30 cellular contexts compared by ENCODE assay signal in genomic region chr21:42098957-42099547, GRCh38. TPM values are rescaled to one million over a fixed set of nuclear protein-coding genes. Genes with fewer than 3 reads are reported as not detected.
"Had no signal": no experiment of that assay in that cellular context is flagged by ENCODE, and none has a peak within 500 bp of the region (broad histone marks: within the 10 kb centered on the region; RNA-seq: fewer than 3 reads in every experiment).

No MANE protein-coding gene starts in this region.

- H3K36me3 Mint-ChIP-seq: activated naive CD8-positive, alpha-beta T cell treated with anti-CD3 and anti-CD28 coated beads for 36 hours; stimulated activated effector memory CD8-positive, alpha-beta T cell treated with anti-CD3 and anti-CD28 coated beads, Interleukin-12 subunit alpha, Interleukin-12 subunit beta, amount 100 ng/mL, for 72 hours; type B pancreatic cell had no signal

- DNase-seq: activated CD4-positive, alpha-beta T cell treated with anti-CD3 and anti-CD28 coated beads for 4 hours; activated CD4-positive, alpha-beta T cell treated with anti-CD3 and anti-CD28 coated beads, Interleukin-2, amount 50 U/mL, for 48 hours; activated CD4-positive, CD25-positive, alpha-beta regulatory T cell; activated CD8-positive, alpha-beta memory T cell treated with anti-CD3 and anti-CD28 coated beads, Interleukin-2, amount 50 U/mL, for 48 hours; activated naive CD4-positive, alpha-beta T cell treated with Interleukin-2 at 50 U/mL for 16 hours; activated naive CD8-positive, alpha-beta T cell treated with anti-CD3 and anti-CD28 coated beads for 36 hours; activated T-cell treated with anti-CD3 and anti-CD28 coated beads, Interleukin-2, amount 50 U/mL, for 4 hours; endodermal cell; head of caudate nucleus; islet precursor cell; left cardiac atrium; mesendoderm; naive B cell; psoas muscle; stimulated activated CD4-positive, alpha-beta T cell treated with anti-CD3 and anti-CD28 coated beads, Interleukin-2, amount 100 ng/mL, for 24 hours; stimulated activated naive CD8-positive, alpha-beta T cell treated with anti-CD3 and anti-CD28 coated beads, Interleukin-15, amount 100 ng/mL, for 72 hours; T1000 had no signal

- ATAC-seq: activated T-cell treated with anti-CD3 and anti-CD28 coated beads, Interleukin-2, amount 50 U/mL, for 4 hours; gastroesophageal sphincter; left cardiac atrium; psoas muscle; stimulated activated effector memory CD8-positive, alpha-beta T cell treated with anti-CD3 and anti-CD28 coated beads, Interleukin-12 subunit alpha, Interleukin-12 subunit beta, amount 100 ng/mL, for 72 hours; stimulated activated naive CD8-positive, alpha-beta T cell treated with anti-CD3 and anti-CD28 coated beads, Interleukin-15, amount 100 ng/mL, for 72 hours had no signal

- H3K4me1 ChIP-seq: psoas muscle had no signal

- H3K9me3 Mint-ChIP-seq: stimulated activated effector memory CD8-positive, alpha-beta T cell treated with anti-CD3 and anti-CD28 coated beads, Interleukin-12 subunit alpha, Interleukin-12 subunit beta, amount 100 ng/mL, for 72 hours had no signal

- H3K4me3 Mint-ChIP-seq: activated naive CD8-positive, alpha-beta T cell treated with anti-CD3 and anti-CD28 coated beads for 36 hours; activated T-cell treated with anti-CD3 and anti-CD28 coated beads, Interleukin-2, amount 50 U/mL, for 4 hours; endodermal cell; naive B cell; stimulated activated effector memory CD8-positive, alpha-beta T cell treated with anti-CD3 and anti-CD28 coated beads, Interleukin-12 subunit alpha, Interleukin-12 subunit beta, amount 100 ng/mL, for 72 hours; stimulated activated naive CD8-positive, alpha-beta T cell treated with anti-CD3 and anti-CD28 coated beads, Interleukin-15, amount 100 ng/mL, for 72 hours; T-helper 1 cell treated with Interleukin-12 subunit alpha and Interleukin-12 subunit beta and Interleukin-4 antibody, amounts not matched to agents 30 μg/mL and 1 μg/mL, for 36 hours; type B pancreatic cell had no signal

- H3K36me3 ChIP-seq: gastroesophageal sphincter, right atrium auricular region, vagina had no signal

- H3K9me3 ChIP-seq: vagina had no signal

- H3K27ac Mint-ChIP-seq: activated naive CD8-positive, alpha-beta T cell treated with anti-CD3 and anti-CD28 coated beads for 36 hours; endodermal cell; naive B cell; stimulated activated effector memory CD8-positive, alpha-beta T cell treated with anti-CD3 and anti-CD28 coated beads, Interleukin-12 subunit alpha, Interleukin-12 subunit beta, amount 100 ng/mL, for 72 hours; T-helper 1 cell treated with Interleukin-12 subunit alpha and Interleukin-12 subunit beta and Interleukin-4 antibody, amounts not matched to agents 30 μg/mL and 1 μg/mL, for 36 hours; type B pancreatic cell had no signal

- H3K27ac ChIP-seq: gastroesophageal sphincter, psoas muscle, right atrium auricular region had no signal

- H3K27me3 ChIP-seq: right atrium auricular region, vagina had no signal

- H3K4me3 ChIP-seq: coronary artery, gastroesophageal sphincter, psoas muscle, right atrium auricular region, vagina had no signal

- H3K27me3 Mint-ChIP-seq: activated naive CD8-positive, alpha-beta T cell treated with anti-CD3 and anti-CD28 coated beads for 36 hours had no signal

- H3K4me1 Mint-ChIP-seq: endodermal cell; stimulated activated effector memory CD8-positive, alpha-beta T cell treated with anti-CD3 and anti-CD28 coated beads, Interleukin-12 subunit alpha, Interleukin-12 subunit beta, amount 100 ng/mL, for 72 hours had no signal

RNA-seq across cellular contexts. Expression of gene UMODL1, which starts 27.9 kb away (rescaled TPM):
- total RNA-seq: activated CD8-positive, alpha-beta memory T cell treated with anti-CD3 and anti-CD28 coated beads for 36 hours; activated naive CD8-positive, alpha-beta T cell treated with anti-CD3 and anti-CD28 coated beads for 36 hours; activated T-cell treated with anti-CD3 and anti-CD28 coated beads, Interleukin-2, amount 50 U/mL, for 4 hours; bronchial epithelial cell; gastroesophageal sphincter; left cardiac atrium; mucosa of gallbladder; omental fat pad; psoas muscle; right atrium auricular region; skeletal muscle tissue; temporal lobe; vagina had no signal
- polyA plus RNA-seq: psoas muscle had no signal
